Comparison of ENCODE assay signal across 1 cellular context in the genomic region with DNA sequence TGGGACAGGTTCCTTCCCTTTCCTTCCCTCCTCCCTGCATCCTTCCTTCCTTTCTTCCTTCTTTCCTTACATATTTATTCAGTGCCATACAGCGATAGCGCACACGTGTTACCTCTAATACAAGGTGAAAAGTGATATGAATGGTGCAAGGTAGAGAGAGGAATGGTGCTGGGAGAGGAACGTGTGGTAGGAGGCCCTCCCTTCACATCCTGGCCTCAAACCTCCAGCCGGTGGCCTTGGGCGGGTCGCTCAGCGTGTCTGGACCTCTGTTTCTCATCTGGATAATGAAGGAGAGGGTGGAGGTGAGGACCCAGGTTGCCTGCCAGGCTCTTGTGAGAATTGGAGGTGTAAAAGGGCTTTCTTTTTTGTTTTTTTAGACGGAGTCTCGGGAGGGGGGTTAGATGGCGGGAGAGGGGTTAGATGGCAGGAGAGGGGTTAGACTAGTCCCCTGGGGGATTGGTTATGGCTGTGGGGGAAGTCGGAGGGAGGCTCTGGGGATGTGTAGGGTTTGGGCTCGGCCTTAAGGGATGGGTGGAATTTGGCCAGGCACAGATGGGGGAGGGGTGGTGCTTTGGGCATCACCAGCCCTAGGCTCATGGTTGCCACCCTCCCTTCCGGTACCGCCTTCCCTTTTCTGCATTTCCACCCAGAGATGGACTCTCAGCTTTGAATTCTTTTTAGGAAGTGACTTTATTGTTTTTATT.
TF ChIP-seq lines count a peak whose summit lies in the region.

No MANE protein-coding gene starts in this region.

TF ChIP-seq in A549, 52 proteins besides CTCF, POLR2A, EP300 and RAD21 (continued from another document):
- TF ChIP-seq, protein P1, sequence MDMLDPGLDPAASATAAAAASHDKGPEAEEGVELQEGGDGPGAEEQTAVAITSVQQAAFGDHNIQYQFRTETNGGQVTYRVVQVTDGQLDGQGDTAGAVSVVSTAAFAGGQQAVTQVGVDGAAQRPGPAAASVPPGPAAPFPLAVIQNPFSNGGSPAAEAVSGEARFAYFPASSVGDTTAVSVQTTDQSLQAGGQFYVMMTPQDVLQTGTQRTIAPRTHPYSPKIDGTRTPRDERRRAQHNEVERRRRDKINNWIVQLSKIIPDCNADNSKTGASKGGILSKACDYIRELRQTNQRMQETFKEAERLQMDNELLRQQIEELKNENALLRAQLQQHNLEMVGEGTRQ (IDR thresholded peaks at IDR 0.05), result no peak
- TF ChIP-seq CBX8 (IDR thresholded peaks at IDR 0.05) (no peak), CBX2 (IDR thresholded peaks at IDR 0.05; ENCODE audit: borderline replicate concordance, low read depth) (no peak), MAZ (IDR thresholded peaks at IDR 0.05; ENCODE audit: borderline replicate concordance, low read depth, low read length) (no peak), FOSB (CRISPR knock-in tag; IDR thresholded peaks at IDR 0.05) (no peak), TP53 (CRISPR knock-in tag; IDR thresholded peaks at IDR 0.05) (no peak), NFE2L2 (conservative IDR thresholded peaks at IDR 0.05; ENCODE audit: low read length) (no peak)
TF ChIP-seq in A549: peak in this region for 0.
